In the genomic region with DNA sequence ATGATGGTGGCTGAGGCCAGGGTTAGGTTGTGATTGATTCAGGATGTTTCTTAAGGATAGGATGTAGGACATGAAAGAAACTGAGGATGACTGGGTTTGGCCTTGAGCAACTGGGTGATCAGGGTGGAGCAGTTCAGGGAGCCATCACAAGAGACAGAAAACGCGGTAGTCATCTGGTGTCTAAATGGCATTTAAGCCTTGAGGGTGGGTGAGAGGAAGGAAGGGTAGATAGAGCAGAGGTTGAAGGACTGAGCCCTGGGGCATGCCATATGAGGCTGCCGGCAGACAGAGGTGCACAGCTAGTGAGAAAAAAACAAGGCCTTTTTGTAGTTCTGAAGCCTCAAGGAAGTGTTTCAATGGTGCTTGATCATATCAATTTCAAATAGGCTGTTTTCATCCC, we compare ENCODE assay signal across 20 cellular contexts. TPM values are rescaled to one million over a fixed set of nuclear protein-coding genes. Genes with fewer than 3 reads are reported as not detected.
"Had no signal": no experiment of that assay in that cellular context is flagged by ENCODE, and none has a peak within 500 bp of the region (broad histone marks: within the 10 kb centered on the region; RNA-seq: fewer than 3 reads in every experiment).

No MANE protein-coding gene starts in this region.

- H3K27me3 Mint-ChIP-seq: activated CD4-positive, alpha-beta T cell treated with anti-CD3 and anti-CD28 coated beads for 36 hours; activated naive CD8-positive, alpha-beta T cell treated with anti-CD3 and anti-CD28 coated beads, Interleukin-2, amount 10 ng/mL, durations not matched to agents 7 days and 5 days; memory B cell; stimulated activated memory B cell treated with anti-CD40 and anti-IgM and Interleukin-4, amounts not matched to agents 10 μg/mL and 1 μg/mL and 100 μg/mL, for 72 hours had no signal

- H3K36me3 ChIP-seq: left lung had no signal

- H3K9me3 Mint-ChIP-seq: activated naive CD8-positive, alpha-beta T cell treated with anti-CD3 and anti-CD28 coated beads, Interleukin-2, amount 10 ng/mL, durations not matched to agents 7 days and 5 days; activated T-cell treated with anti-CD3 and anti-CD28 coated beads, Interleukin-2, amount 50 U/mL, for 72 hours; memory B cell; natural killer cell; stimulated activated memory B cell treated with anti-CD40 and anti-IgM and Interleukin-4, amounts not matched to agents 10 μg/mL and 1 μg/mL and 100 μg/mL, for 72 hours had no signal

- H3K36me3 Mint-ChIP-seq: activated naive CD8-positive, alpha-beta T cell treated with anti-CD3 and anti-CD28 coated beads, Interleukin-2, amount 10 ng/mL, durations not matched to agents 7 days and 5 days; memory B cell; natural killer cell; stimulated activated memory B cell treated with anti-CD40 and anti-IgM and Interleukin-4, amounts not matched to agents 10 μg/mL and 1 μg/mL and 100 μg/mL, for 72 hours had no signal

- ATAC-seq: activated CD4-positive, alpha-beta T cell treated with anti-CD3 and anti-CD28 coated beads for 36 hours; activated T-cell treated with anti-CD3 and anti-CD28 coated beads, Interleukin-2, amount 50 U/mL, for 72 hours; left lung; natural killer cell; stimulated activated memory B cell treated with anti-CD40 and anti-IgM and Interleukin-4, amounts not matched to agents 10 μg/mL and 1 μg/mL and 100 μg/mL, for 72 hours had no signal

- DNase-seq: activated CD4-positive, alpha-beta T cell treated with anti-CD3 and anti-CD28 coated beads for 36 hours; activated CD8-positive, alpha-beta memory T cell treated with anti-CD3 and anti-CD28 coated beads, Interleukin-2, amount 50 U/mL, for 48 hours; activated naive CD8-positive, alpha-beta T cell treated with anti-CD3 and anti-CD28 coated beads, Interleukin-2, amount 10 ng/mL, durations not matched to agents 7 days and 5 days; activated T-cell treated with anti-CD3 and anti-CD28 coated beads, Interleukin-2, amount 50 U/mL, for 72 hours; anterior cingulate cortex; effector CD8-positive, alpha-beta T cell; foreskin melanocyte; head of caudate nucleus; kidney; left lung; natural killer cell; nucleus accumbens; retina; T-helper 1 cell; T1000 had no signal

- H3K9me3 ChIP-seq: left lung had no signal

- H3K27me3 ChIP-seq: left lung had no signal

- H3K4me3 ChIP-seq: left lung had no signal

- H3K27ac Mint-ChIP-seq: activated CD4-positive, alpha-beta T cell treated with anti-CD3 and anti-CD28 coated beads for 36 hours; activated naive CD8-positive, alpha-beta T cell treated with anti-CD3 and anti-CD28 coated beads, Interleukin-2, amount 10 ng/mL, durations not matched to agents 7 days and 5 days; activated T-cell treated with anti-CD3 and anti-CD28 coated beads, Interleukin-2, amount 50 U/mL, for 72 hours; memory B cell; natural killer cell; stimulated activated memory B cell treated with anti-CD40 and anti-IgM and Interleukin-4, amounts not matched to agents 10 μg/mL and 1 μg/mL and 100 μg/mL, for 72 hours had no signal

- H3K4me1 Mint-ChIP-seq: activated naive CD8-positive, alpha-beta T cell treated with anti-CD3 and anti-CD28 coated beads, Interleukin-2, amount 10 ng/mL, durations not matched to agents 7 days and 5 days; natural killer cell had no signal

- H3K4me3 Mint-ChIP-seq: activated CD4-positive, alpha-beta T cell treated with anti-CD3 and anti-CD28 coated beads for 36 hours; activated naive CD8-positive, alpha-beta T cell treated with anti-CD3 and anti-CD28 coated beads, Interleukin-2, amount 10 ng/mL, durations not matched to agents 7 days and 5 days; activated T-cell treated with anti-CD3 and anti-CD28 coated beads, Interleukin-2, amount 50 U/mL, for 72 hours; memory B cell; natural killer cell; stimulated activated memory B cell treated with anti-CD40 and anti-IgM and Interleukin-4, amounts not matched to agents 10 μg/mL and 1 μg/mL and 100 μg/mL, for 72 hours had no signal

- H3K27ac ChIP-seq: left lung had no signal

RNA-seq across cellular contexts. Expression of gene POU5F1, which starts 1.9 kb away (rescaled TPM):
- total RNA-seq: natural killer cell had no signal
- polyA plus RNA-seq: fibroblast of lung had no signal

RNA-seq across cellular contexts. Expression of gene PSORS1C2, which starts 29.7 kb away (rescaled TPM):
- total RNA-seq: activated CD4-positive, alpha-beta T cell treated with anti-CD3 and anti-CD28 coated beads for 36 hours; activated naive CD8-positive, alpha-beta T cell treated with anti-CD3 and anti-CD28 coated beads, Interleukin-2, amount 10 ng/mL, durations not matched to agents 7 days and 5 days; activated T-cell treated with anti-CD3 and anti-CD28 coated beads, Interleukin-2, amount 50 U/mL, for 72 hours; fibroblast of lung; kidney; left lung; mucosa of gallbladder; natural killer cell; urinary bladder had no signal
- polyA plus RNA-seq: fibroblast of lung, urinary bladder had no signal

RNA-seq across cellular contexts. Expression of gene CDSN, which starts 48.4 kb away (rescaled TPM):
- total RNA-seq: activated CD4-positive, alpha-beta T cell treated with anti-CD3 and anti-CD28 coated beads for 36 hours; activated naive CD8-positive, alpha-beta T cell treated with anti-CD3 and anti-CD28 coated beads, Interleukin-2, amount 10 ng/mL, durations not matched to agents 7 days and 5 days; activated T-cell treated with anti-CD3 and anti-CD28 coated beads, Interleukin-2, amount 50 U/mL, for 72 hours; fibroblast of lung; natural killer cell; urinary bladder had no signal
- polyA plus RNA-seq: fibroblast of lung, urinary bladder had no signal
